ENCODE assay signal across 1 cellular context in genomic region chr2:71749671-71750101, GRCh38.
TF ChIP-seq lines count a peak whose summit lies in the region.

No MANE protein-coding gene starts in this region.

TF ChIP-seq in K562, 482 proteins besides CTCF, POLR2A, EP300 and RAD21 (continued from another document):
- TF ChIP-seq PBX2 (CRISPR knock-in tag; IDR thresholded peaks at IDR 0.05; ENCODE audit: low read depth) (no peak), PBX2 (tag; conservative IDR thresholded peaks at IDR 0.05; ENCODE audit: low read depth) (peak; percentile 93)
